ENCODE assay signal across 8 cellular contexts in the genomic region with DNA sequence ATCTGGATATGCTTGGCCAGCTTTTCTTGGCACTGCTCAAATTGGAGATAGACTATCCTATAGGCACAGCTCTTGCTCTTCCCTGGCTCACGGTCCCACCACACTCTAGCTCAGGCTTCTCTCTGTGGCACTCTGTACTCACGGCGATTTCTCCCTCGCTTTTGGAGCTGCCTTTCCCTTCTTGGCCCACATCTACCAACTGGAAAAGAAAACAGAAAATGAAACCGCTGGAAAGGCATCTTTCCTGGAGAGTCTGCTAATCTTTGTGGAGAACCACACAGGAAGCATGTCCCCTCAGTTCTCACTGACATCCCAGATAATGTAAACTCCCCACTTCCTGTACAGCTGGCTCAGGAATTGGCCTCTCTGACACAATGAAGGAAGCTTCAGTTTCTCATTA.
A peak's percentile ranks its signal among the peaks of the same experiment; 100 is the strongest.
DNase-seq lines count a peak whose midpoint lies in the region; ATAC-seq and TF ChIP-seq lines count a peak whose summit lies in the region.

No MANE protein-coding gene starts in this region.

- H3K27me3 ChIP-seq in naive thymus-derived CD4-positive, alpha-beta T cell (ENCODE audit: control insufficient read depth in 2 of 2, insufficient read depth in 2 of 2, low read length in 2 of 2), result no peaks in the 10 kb centered on the region

- H3K36me3 Mint-ChIP-seq in naive thymus-derived CD4-positive, alpha-beta T cell, result peaks cover 0 to 5% (median 0%) of the 10 kb centered on the region in 5 donors

- no peaks in the 10 kb centered on the region for H3K4me1 ChIP-seq in naive thymus-derived CD4-positive, alpha-beta T cell (ENCODE audit: control insufficient read depth in 2 of 2, insufficient read depth in 2 of 2, low read length in 2 of 2)

- POLR2A ChIA-PET in naive thymus-derived CD4-positive, alpha-beta T cell (lab: Charles Lee), result no interaction called here

- H3K27me3 Mint-ChIP-seq in naive thymus-derived CD4-positive, alpha-beta T cell, result peaks cover 0 to 13% (median 3%) of the 10 kb centered on the region in 5 donors

- peaks cover 0 to 8% (median 5%) of the 10 kb centered on the region in 7 donors for H3K4me1 Mint-ChIP-seq in naive thymus-derived CD4-positive, alpha-beta T cell

- no peak overlapping the region for H3K27ac Mint-ChIP-seq in naive thymus-derived CD4-positive, alpha-beta T cell

- CTCF ChIA-PET in naive thymus-derived CD4-positive, alpha-beta T cell (lab: Charles Lee), result no interaction called here

- TF ChIP-seq CTCF in HFF-Myc (IDR thresholded peaks at IDR 0.05; ENCODE audit: low read depth, low read length, missing control alignments), result no peak
- no peak for TF ChIP-seq CTCF in WI38 (IDR thresholded peaks at IDR 0.05; ENCODE audit: low read depth, low read length)

- peak overlapping the region; percentile 32 for H3K4me3 ChIP-seq in HFF-Myc (replicated peaks; ENCODE audit: low read depth, low read length)
- H3K4me3 ChIP-seq in WI38 (ENCODE audit: low read depth, low read length), result peak overlapping the region; percentile 52
- no peak overlapping the region for H3K4me3 ChIP-seq in naive thymus-derived CD4-positive, alpha-beta T cell (ENCODE audit: low read length)

- no peak overlapping the region for H3K27ac ChIP-seq in naive thymus-derived CD4-positive, alpha-beta T cell (ENCODE audit: low read depth, low read length)

- H3K4me3 Mint-ChIP-seq in naive thymus-derived CD4-positive, alpha-beta T cell, result no peak overlapping the region

- no peak for ATAC-seq in naive thymus-derived CD4-positive, alpha-beta T cell
- no peak for ATAC-seq in GM21447 (IDR thresholded peaks at IDR 0.05; ENCODE audit: unreplicated experiment)

- H3K36me3 ChIP-seq in naive thymus-derived CD4-positive, alpha-beta T cell (ENCODE audit: control insufficient read depth in 2 of 3, insufficient read depth in 3 of 3, low read length in 3 of 3), result no peaks in the 10 kb centered on the region

- intact Hi-C loops in naive thymus-derived CD4-positive, alpha-beta T cell (cut with micrococcal nuclease), result no loop called here

- H3K9me3 Mint-ChIP-seq in naive thymus-derived CD4-positive, alpha-beta T cell, result peaks cover 0 to 2% (median 0%) of the 10 kb centered on the region in 11 donors

- no peaks in the 10 kb centered on the region for H3K9me3 ChIP-seq in naive thymus-derived CD4-positive, alpha-beta T cell (ENCODE audit: control insufficient read depth in 2 of 3, low read length in 3 of 3)

- DNase-seq in HFF-Myc (ENCODE audit: extremely low read depth, low read depth) (peak; percentile 70), iris pigment epithelial cell (ENCODE audit: low read depth) (peak; percentile 86), stromal cell of bone marrow (ENCODE audit: low read depth) (peak; percentile 50), ureter (ENCODE audit: low spot score) (no peak)
- DNase-seq in central memory CD4-positive, alpha-beta T cell, result no peak
- no peak for DNase-seq in naive thymus-derived CD4-positive, alpha-beta T cell

Comparison
In these comparisons a context has a peak if more than half of its experiments do, and no peak if none do; other contexts are left out.
1. DNase-seq: peak in HFF-Myc (single experiment), iris pigment epithelial cell (single experiment) and stromal cell of bone marrow (single experiment); none in central memory CD4-positive, alpha-beta T cell (single experiment), naive thymus-derived CD4-positive, alpha-beta T cell (0 of 9) and ureter (single experiment).